1 cellular context compared by ENCODE assay signal in the genomic region with DNA sequence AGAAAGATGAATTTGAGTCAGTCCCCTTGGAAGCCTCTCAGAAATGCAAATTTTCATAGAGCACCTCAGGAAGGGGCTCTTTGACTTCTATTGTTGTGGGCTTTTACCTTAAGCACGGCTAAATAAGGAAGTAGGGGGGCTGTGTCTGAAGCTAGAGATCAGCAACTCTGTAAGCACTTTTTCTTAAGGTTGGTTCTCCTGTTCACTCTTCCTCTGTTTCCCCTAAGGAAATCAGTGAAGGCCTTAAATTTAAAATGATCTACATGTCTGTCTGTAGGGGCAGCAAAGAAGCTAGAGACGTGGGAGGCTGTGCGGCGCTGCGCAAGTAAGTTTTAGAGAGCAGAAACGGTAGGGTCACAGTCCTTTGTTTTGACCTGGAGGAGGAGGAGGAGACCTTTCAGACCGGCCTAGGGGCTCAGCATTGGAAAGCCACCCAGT.
TF ChIP-seq lines count a peak whose summit lies in the region.

No MANE protein-coding gene starts in this region.

TF ChIP-seq in IMR-90, 13 proteins besides CTCF, POLR2A, EP300 and RAD21:
- TF ChIP-seq, protein P1, sequence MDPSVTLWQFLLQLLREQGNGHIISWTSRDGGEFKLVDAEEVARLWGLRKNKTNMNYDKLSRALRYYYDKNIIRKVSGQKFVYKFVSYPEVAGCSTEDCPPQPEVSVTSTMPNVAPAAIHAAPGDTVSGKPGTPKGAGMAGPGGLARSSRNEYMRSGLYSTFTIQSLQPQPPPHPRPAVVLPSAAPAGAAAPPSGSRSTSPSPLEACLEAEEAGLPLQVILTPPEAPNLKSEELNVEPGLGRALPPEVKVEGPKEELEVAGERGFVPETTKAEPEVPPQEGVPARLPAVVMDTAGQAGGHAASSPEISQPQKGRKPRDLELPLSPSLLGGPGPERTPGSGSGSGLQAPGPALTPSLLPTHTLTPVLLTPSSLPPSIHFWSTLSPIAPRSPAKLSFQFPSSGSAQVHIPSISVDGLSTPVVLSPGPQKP (IDR thresholded peaks at IDR 0.05; ENCODE audit: borderline replicate concordance, low read depth, low read length): no peak
- TF ChIP-seq NFE2L2 (IDR thresholded peaks at IDR 0.05; ENCODE audit: low read depth, low read length) (no peak), MAZ (IDR thresholded peaks at IDR 0.05; ENCODE audit: borderline replicate concordance, low read depth, low read length) (no peak), RFX5 (IDR thresholded peaks at IDR 0.05; ENCODE audit: low read depth, low read length) (no peak), SMC3 (IDR thresholded peaks at IDR 0.05; ENCODE audit: low read depth, low read length) (no peak), MAFK (IDR thresholded peaks at IDR 0.05; ENCODE audit: low read depth, low read length) (no peak), RCOR1 (IDR thresholded peaks at IDR 0.05; ENCODE audit: insufficient replicate concordance, low read length) (no peak), CEBPB (IDR thresholded peaks at IDR 0.05; ENCODE audit: low read depth, low read length) (no peak), BHLHE40 (IDR thresholded peaks at IDR 0.05; ENCODE audit: low read depth, low read length) (no peak), FOS (IDR thresholded peaks at IDR 0.05; ENCODE audit: low read depth, low read length) (no peak), MXI1 (IDR thresholded peaks at IDR 0.05; ENCODE audit: borderline replicate concordance, low read depth, low read length) (no peak), CHD1 (IDR thresholded peaks at IDR 0.05; ENCODE audit: low read depth, low read length) (no peak)
- TF ChIP-seq, protein P2, sequence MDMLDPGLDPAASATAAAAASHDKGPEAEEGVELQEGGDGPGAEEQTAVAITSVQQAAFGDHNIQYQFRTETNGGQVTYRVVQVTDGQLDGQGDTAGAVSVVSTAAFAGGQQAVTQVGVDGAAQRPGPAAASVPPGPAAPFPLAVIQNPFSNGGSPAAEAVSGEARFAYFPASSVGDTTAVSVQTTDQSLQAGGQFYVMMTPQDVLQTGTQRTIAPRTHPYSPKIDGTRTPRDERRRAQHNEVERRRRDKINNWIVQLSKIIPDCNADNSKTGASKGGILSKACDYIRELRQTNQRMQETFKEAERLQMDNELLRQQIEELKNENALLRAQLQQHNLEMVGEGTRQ (IDR thresholded peaks at IDR 0.05; ENCODE audit: low read depth, low read length): no peak
TF ChIP-seq in IMR-90: peak in this region for 0.
